8 cellular contexts compared by ENCODE assay signal in the genomic region with DNA sequence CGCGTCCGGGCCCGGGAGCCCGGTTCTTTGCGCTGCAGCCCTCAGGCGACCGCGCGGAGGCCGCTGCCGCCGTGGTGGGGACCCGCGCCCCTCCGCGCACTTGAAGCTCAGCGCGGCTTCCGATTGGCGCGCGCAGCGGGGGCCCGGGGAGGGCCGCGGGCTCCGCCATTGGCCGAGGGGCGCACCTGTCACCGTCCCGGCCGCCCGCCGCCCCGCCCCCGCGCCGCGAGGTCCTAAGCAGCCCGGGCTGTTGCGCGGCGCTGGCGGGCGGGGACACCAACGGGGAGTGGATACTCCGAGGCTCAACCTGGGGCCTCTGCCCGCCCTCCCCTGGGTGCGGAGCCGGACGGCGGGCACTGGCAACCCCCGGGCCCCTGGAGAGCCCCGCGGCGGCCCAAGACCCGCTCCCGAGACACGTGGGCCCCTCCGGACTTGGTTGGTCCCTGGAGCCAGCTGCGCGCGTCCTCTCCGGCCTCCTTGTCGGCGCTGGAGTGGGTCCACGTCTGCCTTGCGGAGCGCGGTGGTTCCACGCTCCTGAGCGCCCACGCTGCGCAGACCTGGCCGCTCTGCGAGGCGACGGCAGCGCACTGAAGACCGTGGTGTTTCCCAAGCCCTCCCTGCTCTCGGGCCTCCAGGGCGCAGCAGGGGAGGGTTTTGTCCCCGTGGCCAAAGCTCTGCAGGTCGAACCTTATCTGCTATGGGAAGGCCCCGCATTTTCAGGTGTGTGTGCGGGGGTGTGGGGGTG. TPM values are rescaled to one million over a fixed set of nuclear protein-coding genes. Genes with fewer than 3 reads are reported as not detected.
A peak's percentile ranks its signal among the peaks of the same experiment; 100 is the strongest.
DNase-seq lines count a peak whose midpoint lies in the region; ATAC-seq lines count a peak whose summit lies in the region.

A gene (minus strand): TSS at position 76 of the 745 bp plus-strand sequence. CDS start 313 bp downstream, outside the sequence.

- no peak within 1 kb of the TSS for H3K27ac ChIP-seq in ectodermal cell (ENCODE audit: insufficient read depth, low read depth, low read length, poor library complexity, severe bottlenecking)

- H3K27ac Mint-ChIP-seq in activated CD4-positive, alpha-beta T cell treated with anti-CD3 and anti-CD28 coated beads for 36 hours: no peak within 1 kb of the TSS

- H3K36me3 Mint-ChIP-seq in activated CD4-positive, alpha-beta T cell treated with anti-CD3 and anti-CD28 coated beads for 36 hours (ENCODE audit: low read depth): no peaks in the 10 kb centered on the region

- POLR2A ChIA-PET in activated CD4-positive, alpha-beta T cell treated with anti-CD3 and anti-CD28 coated beads for 36 hours (lab: Charles Lee): no interaction called here

- no peaks in the 10 kb centered on the region for H3K9me3 ChIP-seq in ectodermal cell (ENCODE audit: control insufficient read depth, low read length)
- H3K9me3 ChIP-seq in mucosa of stomach (ENCODE audit: control insufficient read depth, low read length): no peaks in the 10 kb centered on the region

- CTCF ChIA-PET in activated CD4-positive, alpha-beta T cell treated with anti-CD3 and anti-CD28 coated beads for 36 hours (lab: Charles Lee): interaction anchor here (0.7 kb wide), 1 partner anchor 65 kb away, joined by 3 read pairs; no protein-coding TSS in a partner anchor

- H3K4me1 ChIP-seq in ectodermal cell (ENCODE audit: control insufficient read depth, insufficient read depth, low read length) (peaks cover 3% of the 10 kb centered on the region), mucosa of stomach (ENCODE audit: control insufficient read depth, insufficient read depth, low read length) (peaks cover 15% of the 10 kb centered on the region)

- ATAC-seq in activated CD4-positive, alpha-beta T cell treated with anti-CD3 and anti-CD28 coated beads for 36 hours: peak; percentile 83
- ATAC-seq in HG02798 (IDR thresholded peaks at IDR 0.05; ENCODE audit: poor library complexity, unreplicated experiment): peak; percentile 84

- H3K4me3 ChIP-seq in ectodermal cell (ENCODE audit: insufficient read depth, low read depth, low read length) (peak within 1 kb of the TSS; percentile 39), mucosa of stomach (ENCODE audit: low read length) (peak within 1 kb of the TSS; percentile 31)

- H3K36me3 ChIP-seq in ectodermal cell (ENCODE audit: control insufficient read depth, insufficient read depth, low read length) (no peaks in the 10 kb centered on the region), mucosa of stomach (ENCODE audit: control insufficient read depth, insufficient read depth, low read length) (no peaks in the 10 kb centered on the region)

- H3K4me3 Mint-ChIP-seq in activated CD4-positive, alpha-beta T cell treated with anti-CD3 and anti-CD28 coated beads for 36 hours: peak within 1 kb of the TSS; percentile 39

- DNase-seq in activated CD4-positive, alpha-beta T cell treated with anti-CD3 and anti-CD28 coated beads for 36 hours: peak; percentile 73
- no peak for DNase-seq in activated CD4-positive, alpha-beta T cell treated with anti-CD3 and anti-CD28 coated beads for 4 hours
- DNase-seq in NCI-H1417 treated with DMSO at 0.1 percent for 48 hours (lab: John Stamatoyannopoulos, UW) (peak; percentile 73), T-helper 9 cell (peak; percentile 18), hepatic stellate cell (ENCODE audit: low spot score) (no peak)

- 0% methylated on average over 87 of the region's 87 CpGs for WGBS in ectodermal cell, 2 experiments

- H3K9me3 Mint-ChIP-seq in activated CD4-positive, alpha-beta T cell treated with anti-CD3 and anti-CD28 coated beads for 36 hours (ENCODE audit: low read depth): no peaks in the 10 kb centered on the region

- intact Hi-C loops in activated CD4-positive, alpha-beta T cell treated with anti-CD3 and anti-CD28 coated beads for 36 hours (cut with DNase I, micrococcal nuclease): loop anchor here (2.0 to 5.0 kb wide), 2 partner anchors 60 to 1198 kb away; a partner anchor contains a TSS

- H3K27me3 Mint-ChIP-seq in activated CD4-positive, alpha-beta T cell treated with anti-CD3 and anti-CD28 coated beads for 36 hours: peaks cover 69% of the 10 kb centered on the region

- H3K27me3 ChIP-seq in ectodermal cell (ENCODE audit: control insufficient read depth, insufficient read depth, low read length, poor library complexity, severe bottlenecking) (peaks cover 99% of the 10 kb centered on the region), mucosa of stomach (ENCODE audit: control insufficient read depth, insufficient read depth, low read length) (peaks cover 77% of the 10 kb centered on the region)

- peaks cover 15% of the 10 kb centered on the region for H3K4me1 Mint-ChIP-seq in activated CD4-positive, alpha-beta T cell treated with anti-CD3 and anti-CD28 coated beads for 36 hours

- peak within 1 kb of the TSS; percentile 47 for H3K9ac ChIP-seq in mucosa of stomach (ENCODE audit: low read length)

RNA-seq across cellular contexts. Expression of the gene that starts here (rescaled TPM):
- total RNA-seq in activated CD4-positive, alpha-beta T cell treated with anti-CD3 and anti-CD28 coated beads for 36 hours: not detected
- polyA plus RNA-seq in ectodermal cell (2013, experiment 1 of 4): not detected
- not detected for polyA plus RNA-seq in ectodermal cell (2013, experiment 2 of 4)
- 0.21 TPM for polyA plus RNA-seq in ectodermal cell (2013, experiment 3 of 4)
- polyA plus RNA-seq in ectodermal cell (2013, experiment 4 of 4): not detected

Comparison
In these comparisons a context has a peak if more than half of its experiments do, and no peak if none do; other contexts are left out.
1. Peak in DNase-seq and ATAC-seq in activated CD4-positive, alpha-beta T cell treated with anti-CD3 and anti-CD28 coated beads for 36 hours; RNA of the gene not detected or under 1 TPM.
2. DNase-seq: peak in NCI-H1417 treated with DMSO at 0.1 percent for 48 hours (single experiment) and T-helper 9 cell (single experiment); none in activated CD4-positive, alpha-beta T cell treated with anti-CD3 and anti-CD28 coated beads for 4 hours (0 of 2) and hepatic stellate cell (single experiment).